ENCODE assay signal across 10 cellular contexts in genomic region chr22:29914165-29914564, GRCh38. TPM values are rescaled to one million over a fixed set of nuclear protein-coding genes. Genes with fewer than 3 reads are reported as not detected.
DNase-seq lines count a peak whose midpoint lies in the region; ATAC-seq and TF ChIP-seq lines count a peak whose summit lies in the region.
"Had no signal": no experiment of that assay in that cellular context is flagged by ENCODE, and none has a peak within 500 bp of the region (broad histone marks: within the 10 kb centered on the region; RNA-seq: fewer than 3 reads in every experiment).

No MANE protein-coding gene starts in this region.

- ATAC-seq in RWPE2 (ENCODE audit: low read depth) (peak; percentile 89), GM18517 (IDR thresholded peaks at IDR 0.05; ENCODE audit: unreplicated experiment) (no peak)

- no peak overlapping the region for H3K9ac ChIP-seq in fibroblast of lung (ENCODE audit: insufficient read depth, low read length)

- H3K79me2 ChIP-seq in fibroblast of lung (ENCODE audit: control insufficient read depth, insufficient read depth, low read length) = peaks cover 38% of the 10 kb centered on the region

- H3K4me1 ChIP-seq in RWPE2 (ENCODE audit: insufficient read depth, poor library complexity, severe bottlenecking) (peaks cover 15% of the 10 kb centered on the region), fibroblast of lung (ENCODE audit: control insufficient read depth, extremely low read depth, insufficient read depth, low read length) (peaks cover 22% of the 10 kb centered on the region), A673 (ENCODE audit: insufficient read depth, low read length, poor library complexity, severe bottlenecking) (peaks cover 17% of the 10 kb centered on the region)

- H3K4me3 ChIP-seq in RWPE2 (ENCODE audit: severe bottlenecking) = no peak overlapping the region
- H3K4me3 ChIP-seq in fibroblast of lung (replicated peaks in 1 of 4; ENCODE audit: control extremely low read depth in 1 of 4, insufficient read depth in 1 of 4, low read depth in 3 of 4, low read length in 4 of 4) = no peak overlapping the region
- H3K4me3 ChIP-seq in lower leg skin (ENCODE audit: low read depth, poor library complexity, severe bottlenecking) = no peak overlapping the region
- H3K4me3 ChIP-seq in A673 (ENCODE audit: low read depth, low read length, poor library complexity, severe bottlenecking) = no peak overlapping the region

- TF ChIP-seq POLR2A in lower leg skin (IDR thresholded peaks at IDR 0.05) = no peak

- no peaks in the 10 kb centered on the region for H3K36me3 ChIP-seq in RWPE2 (ENCODE audit: low read depth)
- no peaks in the 10 kb centered on the region for H3K36me3 ChIP-seq in fibroblast of lung (ENCODE audit: control insufficient read depth, insufficient read depth, low read length)
- no peaks in the 10 kb centered on the region for H3K36me3 ChIP-seq in A673 (ENCODE audit: insufficient read depth, low read length, poor library complexity, severe bottlenecking)

- H3K27ac ChIP-seq in RWPE2 (ENCODE audit: poor library complexity, severe bottlenecking) (peak overlapping the region; percentile 20), fibroblast of lung (ENCODE audit: insufficient read depth, low read length) (no peak overlapping the region), A673 (ENCODE audit: low read depth, low read length, poor library complexity, severe bottlenecking) (no peak overlapping the region)

- CTCF ChIA-PET in A673 (lab: Charles Lee) = no interaction called here

- H4K20me1 ChIP-seq in fibroblast of lung (ENCODE audit: control insufficient read depth, extremely low read depth, insufficient read depth, low read length) = peaks cover 1% of the 10 kb centered on the region

- DNase-seq in GM04503 (ENCODE audit: low read depth) = peak; percentile 77
- DNase-seq in RWPE2 (ENCODE audit: low spot score) = no peak
- DNase-seq in fibroblast of lung (ENCODE audit: low read depth in 2 of 2) = peak; percentile 59 to 90
- DNase-seq in renal cortical epithelial cell (ENCODE audit: low read depth) = peak; percentile 84
- DNase-seq in NCI-H1436 treated with DMSO at 0.1 percent for 48 hours (lab: John Stamatoyannopoulos, UW) = no peak
- DNase-seq in lower leg skin (ENCODE audit: low spot score in 2 of 2) = no peak
- DNase-seq in A673 (ENCODE audit: low spot score) = no peak
- DNase-seq: activated CD4-positive, alpha-beta T cell treated with anti-CD3 and anti-CD28 coated beads, Interleukin-2, amount 10 ng/mL, durations not matched to agents 24 days and 14 days; DND-41 had no signal

- BruUV-seq in A673 (replicated peaks; lab: Mats Ljungman, UMichigan) = no TSS peak

- H3K9me3 ChIP-seq in RWPE2 (ENCODE audit: severe bottlenecking) = no peaks in the 10 kb centered on the region
- no peaks in the 10 kb centered on the region for H3K9me3 ChIP-seq in fibroblast of lung (ENCODE audit: control insufficient read depth, insufficient read depth, low read depth, low read length)
- no peaks in the 10 kb centered on the region for H3K9me3 ChIP-seq in A673 (ENCODE audit: low read depth, low read length, poor library complexity, severe bottlenecking)

- WGBS in lower leg skin, 2 donors = 39 to 48% methylated on average over 1 of the region's 1 CpG

- intact Hi-C loops in lower leg skin (cut with DNase I; ENCODE audit: low total_unique reads) = no loop called here
- intact Hi-C loops in A673 (cut with micrococcal nuclease; ENCODE audit: unreplicated experiment) = no loop called here

- peak overlapping the region; percentile 3 for H3K4me2 ChIP-seq in fibroblast of lung (ENCODE audit: extremely low read depth, insufficient read depth, low read length)

- no peaks in the 10 kb centered on the region for H3K27me3 ChIP-seq in RWPE2 (ENCODE audit: insufficient read depth, poor library complexity, severe bottlenecking)
- H3K27me3 ChIP-seq in fibroblast of lung (ENCODE audit: control insufficient read depth, insufficient read depth, low read length) = no peaks in the 10 kb centered on the region
- no peaks in the 10 kb centered on the region for H3K27me3 ChIP-seq in A673 (replicated peaks; ENCODE audit: insufficient read depth, low read depth, low read length, poor library complexity)

- POLR2A ChIA-PET in A673 (lab: Charles Lee; ENCODE audit: low non-redundant PET) = no interaction called here

- TF ChIP-seq CTCF in RWPE2 (IDR thresholded peaks at IDR 0.05; ENCODE audit: poor library complexity, severe bottlenecking) (no peak), fibroblast of lung (conservative IDR thresholded peaks at IDR 0.05 in 1 of 2, IDR thresholded peaks at IDR 0.05 in 1 of 2; ENCODE audit: low read depth in 1 of 2, low read length in 2 of 2) (no peak), lower leg skin (IDR thresholded peaks at IDR 0.05) (no peak), A673 (conservative IDR thresholded peaks at IDR 0.05; ENCODE audit: low read depth, low read length) (no peak)

- no peak overlapping the region for H2AFZ ChIP-seq in fibroblast of lung (ENCODE audit: low read length)

RNA-seq across cellular contexts. Expression of gene MTMR3, which starts 31.2 kb away (rescaled TPM):
- total RNA-seq in fibroblast of lung (23.4 and 31.2 TPM in 2 replicates), renal cortical epithelial cell (33.3 and 77.7 TPM in 2 replicates), lower leg skin (10 to 100 TPM; 51.4 to 70.5 (median 62.6) TPM), A673 (2021) (25.0 and 26.4 TPM in 2 replicates)
- polyA plus RNA-seq in fibroblast of lung = 15.0 and 18.1 TPM in 2 replicates
- polyA plus RNA-seq in fibroblast of lung (2012) = 12.2 and 13.3 TPM in 2 replicates
- polyA minus RNA-seq in fibroblast of lung (ENCODE audit: low replicate concordance) = 38.7 and 88.7 TPM in 2 replicates

Comparison
In these comparisons a context has a peak if more than half of its experiments do, and no peak if none do; other contexts are left out.
1. DNase-seq: peak in GM04503 (single experiment), fibroblast of lung (2 of 2) and renal cortical epithelial cell (single experiment); none in RWPE2 (single experiment), NCI-H1436 treated with DMSO at 0.1 percent for 48 hours (single experiment), lower leg skin (0 of 2) and A673 (single experiment).